ENCODE assay signal across 30 cellular contexts in the genomic region with DNA sequence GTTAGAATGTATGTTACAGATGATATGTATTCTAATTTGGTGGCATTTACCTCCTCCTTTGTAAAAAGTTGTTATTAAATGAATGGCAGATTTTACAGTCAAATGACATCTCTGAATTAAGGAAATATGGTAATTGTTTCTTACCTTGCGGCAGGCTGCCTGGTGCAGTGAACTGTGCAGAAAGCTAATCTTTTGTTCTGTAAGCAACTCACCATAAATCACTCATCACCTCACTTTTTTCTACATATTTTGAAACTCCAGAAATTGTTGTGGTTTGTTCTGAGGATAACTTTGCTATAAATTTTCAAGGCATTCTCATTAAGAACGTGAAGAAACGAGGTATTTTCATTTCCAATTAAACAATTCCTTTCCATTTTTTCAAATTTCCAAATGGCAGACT. TPM values are rescaled to one million over a fixed set of nuclear protein-coding genes. Genes with fewer than 3 reads are reported as not detected.
"Had no signal": no experiment of that assay in that cellular context is flagged by ENCODE, and none has a peak within 500 bp of the region (broad histone marks: within the 10 kb centered on the region; RNA-seq: fewer than 3 reads in every experiment).

No MANE protein-coding gene starts in this region.

- DNase-seq: dermis blood vessel endothelial cell; effector memory CD4-positive, alpha-beta T cell; erythroblast; esophagus squamous epithelium; foreskin melanocyte; glutamatergic neuron; heart right ventricle; hippocampal formation; left cardiac atrium; left lung; mesenchymal stem cell; mucosa of descending colon; naive B cell; stimulated activated CD4-positive, alpha-beta T cell treated with anti-CD3 and anti-CD28 coated beads, Interleukin-12 subunit alpha, Interleukin-12 subunit beta, amount 100 ng/mL, for 4 hours; stimulated activated CD4-positive, alpha-beta T cell treated with anti-CD3 and anti-CD28 coated beads, Interleukin-1b, Interleukin-23, amount 100 ng/mL, for 48 hours; stimulated activated CD4-positive, alpha-beta T cell treated with anti-CD3 and anti-CD28 coated beads, Interleukin-4, amount 100 ng/mL, for 1 hour; stimulated activated CD8-positive, alpha-beta memory T cell treated with anti-CD3 and anti-CD28 coated beads, Interleukin-4, amount 100 ng/mL, for 48 hours; stimulated activated naive CD4-positive, alpha-beta T cell treated with Interleukin-2 at 50 U/mL for 16 hours; stomach; upper lobe of right lung; uterus had no signal

- H3K4me3 ChIP-seq: coronary artery, esophagus squamous epithelium, heart right ventricle, left lung, mucosa of descending colon, prostate gland, right atrium auricular region, smooth muscle cell, stomach, tibial nerve, upper lobe of right lung, uterus had no signal

- H3K27ac ChIP-seq: esophagus squamous epithelium, heart right ventricle, left lung, neutrophil, prostate gland, right atrium auricular region, stomach, tibial nerve, upper lobe of right lung, uterus had no signal

- H3K9me3 ChIP-seq: esophagus squamous epithelium, heart right ventricle, left lung, mucosa of descending colon, neutrophil, prostate gland, right atrium auricular region, stomach, tibial nerve, upper lobe of right lung, uterus had no signal

- FAIRE-seq: islet of Langerhans had no signal

- H3K4me2 ChIP-seq: smooth muscle cell had no signal

- H3K4me1 ChIP-seq: esophagus squamous epithelium, heart right ventricle, left lung, prostate gland, right atrium auricular region, stomach, tibial nerve, upper lobe of right lung, uterus had no signal

- H3K27me3 ChIP-seq: esophagus squamous epithelium, heart right ventricle, left lung, neutrophil, right atrium auricular region, stomach, tibial nerve, upper lobe of right lung, uterus had no signal

- H3K36me3 ChIP-seq: heart right ventricle, left lung, neutrophil, prostate gland, right atrium auricular region, stomach, tibial nerve, upper lobe of right lung, uterus had no signal

RNA-seq across cellular contexts. Expression of a gene that starts 52.7 kb away (rescaled TPM):
- total RNA-seq: dermis blood vessel endothelial cell; natural killer cell treated with Interleukin-12 subunit alpha and Interleukin-12 subunit beta and Interleukin-15 and Interleukin-18, amount 100 ng/mL, for 72 hours; sciatic nerve; tibial nerve had no signal
